23 cellular contexts compared by ENCODE assay signal in genomic region chr3:43019168-43019765, GRCh38. TPM values are rescaled to one million over a fixed set of nuclear protein-coding genes. Genes with fewer than 3 reads are reported as not detected.
A peak's percentile ranks its signal among the peaks of the same experiment; 100 is the strongest.
DNase-seq lines count a peak whose midpoint lies in the region; ATAC-seq, FAIRE-seq and TF ChIP-seq lines count a peak whose summit lies in the region.
"Had no signal": no experiment of that assay in that cellular context is flagged by ENCODE, and none has a peak within 500 bp of the region (broad histone marks: within the 10 kb centered on the region; RNA-seq: fewer than 3 reads in every experiment).

No MANE protein-coding gene starts in this region.

- H3K4me3 ChIP-seq in kidney (ENCODE audit: low read length in 2 of 2) (no peak overlapping the region), tibial nerve (no peak overlapping the region)
- H3K4me3 ChIP-seq: A549, body of pancreas, mucosa of descending colon, transverse colon had no signal

- no peak for FAIRE-seq in kidney (lab: Jason Lieb, UNC)
- FAIRE-seq: A549, GM19239, islet of Langerhans had no signal

- no peak for DNase-seq in activated naive CD4-positive, alpha-beta T cell treated with anti-CD3 and anti-CD28 coated beads, Interleukin-2, amount 50 U/mL, for 72 hours (ENCODE audit: low spot score in 2 of 2)
- DNase-seq in kidney (no peak), tibial nerve (ENCODE audit: low spot score in 2 of 2) (no peak), DMS53 treated with DMSO at 0.1 percent for 48 hours (lab: John Stamatoyannopoulos, UW; ENCODE audit: unreplicated experiment) (no peak), GM13977 (ENCODE audit: low spot score) (no peak)
- DNase-seq: activated CD4-positive, alpha-beta T cell treated with anti-CD3 and anti-CD28 coated beads, Interleukin-2, amount 50 U/mL, for 1 hour; body of pancreas; Calu3; mucosa of descending colon; NCI-H1694 treated with DMSO at 0.1 percent for 48 hours; NCI-H2227 treated with DMSO at 0.1 percent for 48 hours; NCI-H69; transverse colon; WERI-Rb-1 had no signal

- intact Hi-C loops in kidney (cut with DNase I) = no loop called here

- H3K27me3 Mint-ChIP-seq in activated naive CD4-positive, alpha-beta T cell treated with anti-CD3 and anti-CD28 coated beads, Interleukin-2, amount 50 U/mL, for 24 hours = no peaks in the 10 kb centered on the region
- H3K27me3 Mint-ChIP-seq: stimulated activated naive CD8-positive, alpha-beta T cell treated with anti-CD3 and anti-CD28 coated beads, Interleukin-15, Interleukin-2, amounts not matched to agents 100 ng/mL and 50 ng/mL, for 24 hours had no signal

- WGBS in tibial nerve, 2 donors = 63 to 68% methylated on average over 4 of the region's 4 CpGs

- peaks cover 4% of the 10 kb centered on the region for H3K9me3 Mint-ChIP-seq in activated naive CD4-positive, alpha-beta T cell treated with anti-CD3 and anti-CD28 coated beads, Interleukin-2, amount 50 U/mL, for 24 hours
- peaks cover 0 to 16% of the 10 kb centered on the region in 2 donors for H3K9me3 Mint-ChIP-seq in activated naive CD4-positive, alpha-beta T cell treated with anti-CD3 and anti-CD28 coated beads, Interleukin-2, amount 50 U/mL, for 72 hours
- H3K9me3 Mint-ChIP-seq: stimulated activated naive CD8-positive, alpha-beta T cell treated with anti-CD3 and anti-CD28 coated beads, Interleukin-15, Interleukin-2, amounts not matched to agents 100 ng/mL and 50 ng/mL, for 24 hours had no signal

- no peaks in the 10 kb centered on the region for H3K36me3 Mint-ChIP-seq in activated naive CD4-positive, alpha-beta T cell treated with anti-CD3 and anti-CD28 coated beads, Interleukin-2, amount 50 U/mL, for 24 hours
- H3K36me3 Mint-ChIP-seq in activated naive CD4-positive, alpha-beta T cell treated with anti-CD3 and anti-CD28 coated beads, Interleukin-2, amount 50 U/mL, for 72 hours = peaks cover 0 to 19% of the 10 kb centered on the region in 2 donors

- TF ChIP-seq CTCF in kidney (IDR thresholded peaks at IDR 0.05; ENCODE audit: borderline replicate concordance, extremely low read depth, insufficient read depth) = no peak
- TF ChIP-seq CTCF in tibial nerve (IDR thresholded peaks at IDR 0.05) = no peak
- no peak for TF ChIP-seq CTCF in GM13977 (IDR thresholded peaks at IDR 0.05; ENCODE audit: extremely low read depth, insufficient read depth, missing control alignments)

- H3K4me1 Mint-ChIP-seq in activated naive CD4-positive, alpha-beta T cell treated with anti-CD3 and anti-CD28 coated beads, Interleukin-2, amount 50 U/mL, for 24 hours = no peaks in the 10 kb centered on the region

- H3K27ac Mint-ChIP-seq in activated naive CD4-positive, alpha-beta T cell treated with anti-CD3 and anti-CD28 coated beads, Interleukin-2, amount 50 U/mL, for 24 hours = peak overlapping the region; percentile 75
- no peak overlapping the region for H3K27ac Mint-ChIP-seq in activated naive CD4-positive, alpha-beta T cell treated with anti-CD3 and anti-CD28 coated beads, Interleukin-2, amount 50 U/mL, for 72 hours

- H3K36me3 ChIP-seq in kidney (ENCODE audit: control insufficient read depth in 1 of 2, insufficient read depth in 2 of 2, low read length in 2 of 2) (no peaks in the 10 kb centered on the region), tibial nerve (no peaks in the 10 kb centered on the region)
- H3K36me3 ChIP-seq: transverse colon, WERI-Rb-1 had no signal

- H3K4me3 Mint-ChIP-seq in activated naive CD4-positive, alpha-beta T cell treated with anti-CD3 and anti-CD28 coated beads, Interleukin-2, amount 50 U/mL, for 24 hours = no peak overlapping the region
- H3K4me3 Mint-ChIP-seq: stimulated activated naive CD8-positive, alpha-beta T cell treated with anti-CD3 and anti-CD28 coated beads, Interleukin-15, Interleukin-2, amounts not matched to agents 100 ng/mL and 50 ng/mL, for 24 hours had no signal

- ATAC-seq in activated naive CD4-positive, alpha-beta T cell treated with anti-CD3 and anti-CD28 coated beads, Interleukin-2, amount 50 U/mL, for 72 hours = no peak
- no peak for ATAC-seq in GM21825 (IDR thresholded peaks at IDR 0.05; ENCODE audit: unreplicated experiment)
- ATAC-seq: A549, body of pancreas, mucosa of descending colon, SK-N-SH treated with all-trans-retinoic acid at 6 μM for 48 hours had no signal

- no peak overlapping the region for H3K9ac ChIP-seq in kidney (ENCODE audit: low read length in 2 of 2)

- no peak for TF ChIP-seq POLR2A in tibial nerve (IDR thresholded peaks at IDR 0.05)

- no peak for TF ChIP-seq EP300 in tibial nerve (IDR thresholded peaks at IDR 0.05)

- in situ Hi-C loops in GM13977 (cut with MboI; ENCODE audit: low pct_unique_long_range_greater_than_20kb, low sequenced_read_pairs, unreplicated experiment) = no loop called here

- H3K9me3 ChIP-seq in kidney (ENCODE audit: control insufficient read depth in 1 of 2, low read length in 2 of 2) (no peaks in the 10 kb centered on the region), tibial nerve (no peaks in the 10 kb centered on the region)
- H3K9me3 ChIP-seq: A549, body of pancreas, mucosa of descending colon, transverse colon had no signal

- H3K27me3 ChIP-seq in tibial nerve = no peaks in the 10 kb centered on the region
- H3K27me3 ChIP-seq: body of pancreas, transverse colon had no signal

- H3K27ac ChIP-seq in cingulate gyrus (ENCODE audit: low read depth, low read length) (peak overlapping the region; percentile 32), kidney (ENCODE audit: low read depth in 2 of 2, low read length in 2 of 2) (peak overlapping the region; percentile 16 to 42), tibial nerve (peak overlapping the region in 3 of 4 donors; percentile 19 to 79 (median 70))
- H3K27ac ChIP-seq: A549, body of pancreas, epithelial cell of prostate, transverse colon, WERI-Rb-1 had no signal

- no peaks in the 10 kb centered on the region for H3K4me1 ChIP-seq in kidney (ENCODE audit: control insufficient read depth in 1 of 2, insufficient read depth in 1 of 2, low read depth in 1 of 2, low read length in 2 of 2)
- peaks cover 0 to 50% (median 5%) of the 10 kb centered on the region in 4 donors for H3K4me1 ChIP-seq in tibial nerve
- H3K4me1 ChIP-seq: A549, body of pancreas had no signal

RNA-seq across cellular contexts. Expression of gene GASK1A, which starts 40.2 kb away (rescaled TPM):
- not detected for total RNA-seq in activated naive CD4-positive, alpha-beta T cell treated with anti-CD3 and anti-CD28 coated beads, Interleukin-2, amount 50 U/mL, for 72 hours
- total RNA-seq in kidney = 7.3 TPM
- 2.3 TPM for polyA plus RNA-seq in kidney (ENCODE audit: insufficient read depth, low read depth, low replicate concordance)
- 10 to 100 TPM; 43.0 to 70.6 (median 49.5) TPM for total RNA-seq in tibial nerve
- polyA plus RNA-seq: A549 had no signal
